28 cellular contexts compared by ENCODE assay signal in the genomic region with DNA sequence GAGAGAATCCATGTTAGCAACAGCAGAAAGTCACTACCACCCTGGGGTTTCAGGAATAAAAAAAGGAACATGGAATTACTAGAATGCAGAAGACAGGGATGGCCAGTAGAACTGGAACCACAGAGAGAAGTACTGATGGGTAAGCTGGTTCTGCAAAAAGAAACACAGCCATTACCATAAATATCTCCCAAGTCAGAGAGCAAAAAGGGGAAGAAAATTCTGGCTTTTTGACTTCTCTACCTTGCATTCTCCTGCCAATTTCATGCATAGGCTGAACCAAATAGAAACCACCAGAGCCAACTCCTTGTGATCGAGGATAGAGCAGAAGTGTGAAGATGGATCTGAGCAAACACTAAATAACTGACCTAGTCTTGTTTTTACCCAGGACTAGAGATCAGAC.
"Had no signal": no experiment of that assay in that cellular context is flagged by ENCODE, and none has a peak within 500 bp of the region (broad histone marks: within the 10 kb centered on the region; RNA-seq: fewer than 3 reads in every experiment).

No MANE protein-coding gene starts in this region.

- DNase-seq: naive thymus-derived CD8-positive, alpha-beta T cell; nephron progenitor cell; nucleus accumbens; pancreas; posterior cingulate gyrus; psoas muscle; right cardiac atrium; right lobe of liver; sigmoid colon; small intestine; stimulated activated CD4-positive, alpha-beta T cell treated with anti-CD3 and anti-CD28 coated beads, Interleukin-15, amount 100 ng/mL, for 24 hours; stimulated activated CD4-positive, alpha-beta T cell treated with anti-CD3 and anti-CD28 coated beads, Interleukin-2, amount 100 ng/mL, for 24 hours; stimulated activated CD4-positive, alpha-beta T cell treated with anti-CD3 and anti-CD28 coated beads, Interleukin-2, amount 100 ng/mL, for 48 hours; stimulated activated CD4-positive, alpha-beta T cell treated with anti-CD3 and anti-CD28 coated beads, Interleukin-4, amount 100 ng/mL, for 24 hours; stimulated activated naive B cell treated with anti-CD40 and anti-IgM and Interleukin-4, amounts not matched to agents 10 μg/mL and 1 μg/mL and 100 μg/mL, for 72 hours; stimulated activated naive CD4-positive, alpha-beta T cell treated with Interleukin-2 at 50 U/mL for 16 hours; stomach; testis; tibial artery; transverse colon; upper lobe of right lung; uterus had no signal

- H3K27me3 Mint-ChIP-seq: natural killer cell treated with Interleukin-12 subunit alpha and Interleukin-12 subunit beta and Interleukin-15 and Interleukin-18, amount 100 ng/mL, for 72 hours; progenitor cell of endocrine pancreas; stimulated activated naive B cell treated with anti-CD40 and anti-IgM and Interleukin-4, amounts not matched to agents 10 μg/mL and 1 μg/mL and 100 μg/mL, for 72 hours; stimulated activated naive CD8-positive, alpha-beta T cell treated with anti-CD3 and anti-CD28 coated beads, Interleukin-15, Interleukin-2, amounts not matched to agents 100 ng/mL and 50 ng/mL, for 24 hours; type B pancreatic cell had no signal

- H3K36me3 Mint-ChIP-seq: naive thymus-derived CD8-positive, alpha-beta T cell; natural killer cell treated with Interleukin-12 subunit alpha and Interleukin-12 subunit beta and Interleukin-15 and Interleukin-18, amount 100 ng/mL, for 72 hours; stimulated activated effector memory CD8-positive, alpha-beta T cell treated with anti-CD3 and anti-CD28 coated beads, Interleukin-12 subunit alpha, Interleukin-12 subunit beta, amount 100 ng/mL, for 72 hours; stimulated activated naive B cell treated with anti-CD40 and anti-IgM and Interleukin-4, amounts not matched to agents 10 μg/mL and 1 μg/mL and 100 μg/mL, for 72 hours; type B pancreatic cell had no signal

- H3K9me3 Mint-ChIP-seq: nephron progenitor cell; neural crest cell; stimulated activated naive B cell treated with anti-CD40 and anti-IgM and Interleukin-4, amounts not matched to agents 10 μg/mL and 1 μg/mL and 100 μg/mL, for 72 hours; type B pancreatic cell had no signal

- H3K4me3 Mint-ChIP-seq: naive thymus-derived CD8-positive, alpha-beta T cell; natural killer cell treated with Interleukin-12 subunit alpha and Interleukin-12 subunit beta and Interleukin-15 and Interleukin-18, amount 100 ng/mL, for 72 hours; nephron progenitor cell; neural crest cell; stimulated activated effector memory CD8-positive, alpha-beta T cell treated with anti-CD3 and anti-CD28 coated beads, Interleukin-12 subunit alpha, Interleukin-12 subunit beta, amount 100 ng/mL, for 72 hours; stimulated activated naive B cell treated with anti-CD40 and anti-IgM and Interleukin-4, amounts not matched to agents 10 μg/mL and 1 μg/mL and 100 μg/mL, for 72 hours; stimulated activated naive CD8-positive, alpha-beta T cell treated with anti-CD3 and anti-CD28 coated beads, Interleukin-15, Interleukin-2, amounts not matched to agents 100 ng/mL and 50 ng/mL, for 24 hours; type B pancreatic cell had no signal

- H3K4me1 Mint-ChIP-seq: naive thymus-derived CD8-positive, alpha-beta T cell; neural crest cell; stimulated activated effector memory CD8-positive, alpha-beta T cell treated with anti-CD3 and anti-CD28 coated beads, Interleukin-12 subunit alpha, Interleukin-12 subunit beta, amount 100 ng/mL, for 72 hours; stimulated activated naive B cell treated with anti-CD40 and anti-IgM and Interleukin-4, amounts not matched to agents 10 μg/mL and 1 μg/mL and 100 μg/mL, for 72 hours had no signal

- H3K27ac Mint-ChIP-seq: naive thymus-derived CD8-positive, alpha-beta T cell; natural killer cell treated with Interleukin-12 subunit alpha and Interleukin-12 subunit beta and Interleukin-15 and Interleukin-18, amount 100 ng/mL, for 72 hours; nephron progenitor cell; progenitor cell of endocrine pancreas; stimulated activated effector memory CD8-positive, alpha-beta T cell treated with anti-CD3 and anti-CD28 coated beads, Interleukin-12 subunit alpha, Interleukin-12 subunit beta, amount 100 ng/mL, for 72 hours; stimulated activated naive B cell treated with anti-CD40 and anti-IgM and Interleukin-4, amounts not matched to agents 10 μg/mL and 1 μg/mL and 100 μg/mL, for 72 hours; stimulated activated naive CD8-positive, alpha-beta T cell treated with anti-CD3 and anti-CD28 coated beads, Interleukin-15, Interleukin-2, amounts not matched to agents 100 ng/mL and 50 ng/mL, for 24 hours; type B pancreatic cell had no signal
